In genomic region chr17:12993631-12994030, GRCh38 we compare ENCODE assay signal across 28 cellular contexts.
"Had no signal": no experiment of that assay in that cellular context is flagged by ENCODE, and none has a peak within 500 bp of the region (broad histone marks: within the 10 kb centered on the region; RNA-seq: fewer than 3 reads in every experiment).

No MANE protein-coding gene starts in this region.

- H3K27me3 ChIP-seq: hepatocyte, left lung, neutrophil, right atrium auricular region, right lobe of liver, suprapubic skin, tibial artery, upper lobe of right lung had no signal

- H3K27me3 Mint-ChIP-seq: naive thymus-derived CD8-positive, alpha-beta T cell; progenitor cell of endocrine pancreas; stimulated activated naive CD8-positive, alpha-beta T cell treated with anti-CD3 and anti-CD28 coated beads, Interleukin-15, Interleukin-2, amounts not matched to agents 100 ng/mL and 50 ng/mL, for 24 hours had no signal

- H3K9me3 ChIP-seq: left lung, lower lobe of right lung, neutrophil, right atrium auricular region, right lobe of liver, suprapubic skin, thoracic aorta, tibial artery, upper lobe of right lung had no signal

- H3K4me1 Mint-ChIP-seq: nephron had no signal

- H3K4me1 ChIP-seq: left lung, lower lobe of right lung, parathyroid adenoma, suprapubic skin, tibial artery, upper lobe of right lung had no signal

- H3K9ac ChIP-seq: parathyroid adenoma had no signal

- DNase-seq: kidney glomerular epithelial cell; left cardiac atrium; left lung; lower lobe of right lung; mammary epithelial cell; mesenchymal stem cell; naive thymus-derived CD8-positive, alpha-beta T cell; occipital lobe; right lobe of liver; stimulated activated CD4-positive, alpha-beta T cell treated with anti-CD3 and anti-CD28 coated beads, Interleukin-12 subunit alpha, Interleukin-12 subunit beta, amount 100 ng/mL, for 4 hours; stimulated activated CD4-positive, alpha-beta T cell treated with anti-CD3 and anti-CD28 coated beads, Interleukin-15, amount 100 ng/mL, for 24 hours; stimulated activated CD4-positive, alpha-beta T cell treated with anti-CD3 and anti-CD28 coated beads, Interleukin-2, amount 100 ng/mL, for 24 hours; stimulated activated CD4-positive, alpha-beta T cell treated with anti-CD3 and anti-CD28 coated beads, Interleukin-4, amount 100 ng/mL, for 1 hour; stimulated activated naive CD4-positive, alpha-beta T cell; tibial artery; trophoblast cell; upper lobe of right lung had no signal

- ATAC-seq: left cardiac atrium; left lung; lower lobe of right lung; naive thymus-derived CD8-positive, alpha-beta T cell; right lobe of liver; upper lobe of right lung had no signal

- H3K27ac ChIP-seq: hepatocyte, left lung, lower lobe of right lung, neutrophil, parathyroid adenoma, right atrium auricular region, right lobe of liver, skin epidermis, suprapubic skin, thoracic aorta, tibial artery, upper lobe of right lung had no signal

- H3K4me3 Mint-ChIP-seq: naive thymus-derived CD8-positive, alpha-beta T cell; nephron; neural crest cell; stimulated activated naive CD8-positive, alpha-beta T cell treated with anti-CD3 and anti-CD28 coated beads, Interleukin-15, Interleukin-2, amounts not matched to agents 100 ng/mL and 50 ng/mL, for 24 hours had no signal

- H3K9me3 Mint-ChIP-seq: nephron; neural crest cell; stimulated activated naive CD8-positive, alpha-beta T cell treated with anti-CD3 and anti-CD28 coated beads, Interleukin-15, Interleukin-2, amounts not matched to agents 100 ng/mL and 50 ng/mL, for 24 hours had no signal

- H3K4me3 ChIP-seq: hepatocyte, left lung, lower lobe of right lung, right atrium auricular region, right lobe of liver, skin epidermis, suprapubic skin, thoracic aorta, tibial artery, upper lobe of right lung had no signal

- H2AFZ ChIP-seq: hepatocyte, parathyroid adenoma had no signal

- H3K27ac Mint-ChIP-seq: nephron; progenitor cell of endocrine pancreas; stimulated activated naive CD8-positive, alpha-beta T cell treated with anti-CD3 and anti-CD28 coated beads, Interleukin-15, Interleukin-2, amounts not matched to agents 100 ng/mL and 50 ng/mL, for 24 hours had no signal

- H3K4me2 ChIP-seq: hepatocyte had no signal
